14 cellular contexts compared by ENCODE assay signal in genomic region chrX:100700809-100701208, GRCh38. TPM values are rescaled to one million over a fixed set of nuclear protein-coding genes. Genes with fewer than 3 reads are reported as not detected.
"Had no signal": no experiment of that assay in that cellular context is flagged by ENCODE, and none has a peak within 500 bp of the region (broad histone marks: within the 10 kb centered on the region; RNA-seq: fewer than 3 reads in every experiment).

No MANE protein-coding gene starts in this region.

- H3K36me3 Mint-ChIP-seq: activated naive CD4-positive, alpha-beta T cell treated with anti-CD3 and anti-CD28 coated beads, Interleukin-2, amount 50 U/mL, for 24 hours; mesothelial cell of epicardium; neural progenitor cell had no signal

- H3K9me3 Mint-ChIP-seq: activated naive CD4-positive, alpha-beta T cell treated with anti-CD3 and anti-CD28 coated beads, Interleukin-2, amount 50 U/mL, for 24 hours; activated T-helper 2 cell treated with anti-CD3 and anti-CD28 coated beads, Interferon-gamma antibody, Interleukin-2, Interleukin-4, amounts not matched to agents 10 μg/mL and 5 μg/mL and 100 μg/mL, durations not matched to agents 14 hours and 24 hours and 36 hours; neural progenitor cell; T-helper 2 cell treated with Interferon-gamma antibody and Interleukin-4, amounts not matched to agents 5 μg/mL and 100 μg/mL, for 36 hours had no signal

- H3K4me1 Mint-ChIP-seq: activated naive CD4-positive, alpha-beta T cell treated with anti-CD3 and anti-CD28 coated beads, Interleukin-2, amount 50 U/mL, for 24 hours; mesothelial cell of epicardium; neural progenitor cell had no signal

- H3K4me3 Mint-ChIP-seq: activated naive CD4-positive, alpha-beta T cell treated with anti-CD3 and anti-CD28 coated beads, Interleukin-2, amount 50 U/mL, for 24 hours; mesothelial cell of epicardium; neural progenitor cell; T-helper 2 cell treated with Interferon-gamma antibody and Interleukin-4, amounts not matched to agents 5 μg/mL and 100 μg/mL, for 36 hours had no signal

- DNase-seq: activated CD4-positive, CD25-positive, alpha-beta regulatory T cell; amygdala; body of pancreas; caudate nucleus; erythroblast; heart right ventricle; right lobe of liver had no signal

- ATAC-seq: body of pancreas, gastroesophageal sphincter, heart right ventricle, right lobe of liver had no signal

- H3K27ac Mint-ChIP-seq: activated naive CD4-positive, alpha-beta T cell treated with anti-CD3 and anti-CD28 coated beads, Interleukin-2, amount 50 U/mL, for 24 hours; activated T-helper 2 cell treated with anti-CD3 and anti-CD28 coated beads, Interferon-gamma antibody, Interleukin-2, Interleukin-4, amounts not matched to agents 10 μg/mL and 5 μg/mL and 100 μg/mL, durations not matched to agents 14 hours and 24 hours and 36 hours; mesothelial cell of epicardium; neural progenitor cell; T-helper 2 cell treated with Interferon-gamma antibody and Interleukin-4, amounts not matched to agents 5 μg/mL and 100 μg/mL, for 36 hours had no signal

RNA-seq across cellular contexts. Expression of gene SYTL4, which starts 31.1 kb away (rescaled TPM):
- total RNA-seq: activated CD8-positive, alpha-beta memory T cell treated with anti-CD3 and anti-CD28 coated beads for 36 hours; activated T-helper 2 cell treated with anti-CD3 and anti-CD28 coated beads, Interferon-gamma antibody, Interleukin-2, Interleukin-4, amounts not matched to agents 10 μg/mL and 5 μg/mL and 100 μg/mL, durations not matched to agents 14 hours and 24 hours and 36 hours had no signal

RNA-seq across cellular contexts. Expression of gene SRPX2, which starts 56.8 kb away (rescaled TPM):
- total RNA-seq: activated CD8-positive, alpha-beta memory T cell treated with anti-CD3 and anti-CD28 coated beads for 36 hours; activated T-helper 2 cell treated with anti-CD3 and anti-CD28 coated beads, Interferon-gamma antibody, Interleukin-2, Interleukin-4, amounts not matched to agents 10 μg/mL and 5 μg/mL and 100 μg/mL, durations not matched to agents 14 hours and 24 hours and 36 hours had no signal
